ENCODE assay signal across 17 cellular contexts in the genomic region with DNA sequence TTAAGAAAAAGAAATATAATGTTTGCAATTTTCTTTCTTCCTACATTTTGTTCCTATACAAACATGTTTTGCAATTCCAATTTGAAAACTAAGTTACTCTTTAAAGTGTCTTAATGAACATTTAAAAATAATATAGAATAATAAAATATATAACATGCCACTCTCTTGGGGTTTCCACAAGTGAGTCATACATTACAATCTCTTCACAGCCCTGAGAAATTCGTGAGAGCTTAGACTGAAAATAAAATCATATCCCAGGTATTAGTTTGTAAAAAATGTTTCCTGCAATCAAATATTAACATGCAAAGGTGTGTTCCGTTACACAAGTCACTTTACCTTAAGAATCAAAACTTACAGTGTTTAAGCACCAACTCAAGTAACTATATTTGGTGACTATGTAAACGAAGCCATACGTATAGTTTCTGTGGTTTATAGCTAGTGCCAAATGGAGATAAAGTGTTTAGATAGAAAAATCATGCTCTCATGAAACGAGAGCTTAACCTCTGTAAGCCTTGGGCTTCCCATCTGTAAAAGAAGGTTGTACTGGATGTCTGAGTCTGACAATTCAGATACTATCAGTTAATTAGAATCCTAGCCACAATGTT.
A peak's percentile ranks its signal among the peaks of the same experiment; 100 is the strongest.
DNase-seq lines count a peak whose midpoint lies in the region; ATAC-seq, FAIRE-seq and TF ChIP-seq lines count a peak whose summit lies in the region.
"Had no signal": no experiment of that assay in that cellular context is flagged by ENCODE, and none has a peak within 500 bp of the region (broad histone marks: within the 10 kb centered on the region; RNA-seq: fewer than 3 reads in every experiment).

No MANE protein-coding gene starts in this region.

- no CpG with 5 or more reads among the region's 5 CpGs for WGBS in IMR-90 (ENCODE audit: extremely low coverage in 2 of 2, insufficient read length in 1 of 2), 2 experiments

- CTCF ChIA-PET in IMR-90 (lab: Yijun Ruan, JAX) (interaction anchor here (0.7 kb wide), 1 partner anchor 193 kb away, joined by 3 read pairs; no protein-coding TSS in a partner anchor), WTC11 (lab: Charles Lee) (interaction anchor here (1.5 kb wide), 1 partner anchor 96 kb away, joined by 4 read pairs; no protein-coding TSS in a partner anchor)

- no peak overlapping the region for H3K27ac Mint-ChIP-seq in WTC11
- H3K27ac Mint-ChIP-seq: activated T-cell treated with anti-CD3 and anti-CD28 coated beads, Interleukin-2, amount 50 U/mL, for 72 hours; IgD-negative memory B cell; memory B cell had no signal

- TF ChIP-seq CTCF in IMR-90 (conservative IDR thresholded peaks at IDR 0.05; ENCODE audit: low read depth, low read length) (no peak), keratinocyte (optimal IDR thresholded peaks at IDR 0.05 in 1 of 3, IDR thresholded peaks at IDR 0.05 in 1 of 3, conservative IDR thresholded peaks at IDR 0.05 in 1 of 3; ENCODE audit: extremely low read depth in 1 of 3, insufficient read depth in 2 of 3, low read length in 3 of 3) (no peak), WTC11 (IDR thresholded peaks at IDR 0.05) (no peak)

- no peak overlapping the region for H3K18ac ChIP-seq in IMR-90 (ENCODE audit: low read depth, low read length)

- no peaks in the 10 kb centered on the region for H3K79me2 ChIP-seq in keratinocyte (ENCODE audit: control insufficient read depth, insufficient read depth, low read length)

- H3K14ac ChIP-seq in IMR-90 (replicated peaks; ENCODE audit: low read depth, low read length), result no peak overlapping the region

- H3K9ac ChIP-seq in IMR-90 (ENCODE audit: low read depth, low read length) (no peak overlapping the region), keratinocyte (ENCODE audit: control insufficient read depth, extremely low read depth, insufficient read depth, low read length) (peak overlapping the region; percentile 44)
- H3K9ac ChIP-seq: BLaER1 had no signal

- DNase-seq in IMR-90 (peak; percentile 34), keratinocyte (ENCODE audit: low read depth, low spot score) (no peak), NCI-H2107 (lab: John Stamatoyannopoulos, UW) (no peak), WTC11 (ENCODE audit: low spot score) (no peak), NCI-H226 (no peak)
- DNase-seq in effector CD8-positive, alpha-beta T cell (lab: John Stamatoyannopoulos, UW), result no peak
- DNase-seq: activated CD4-positive, alpha-beta T cell treated with anti-CD3 and anti-CD28 coated beads for 48 hours; activated T-cell treated with anti-CD3 and anti-CD28 coated beads, Interleukin-2, amount 50 U/mL, for 72 hours; dermis blood vessel endothelial cell; NCI-H526; sigmoid colon; stomach had no signal

- peak; percentile 63 for FAIRE-seq in keratinocyte (lab: Jason Lieb, UNC)

- no peak overlapping the region for H3K23ac ChIP-seq in IMR-90 (ENCODE audit: low read depth, low read length)

- 0 out of 2 replicates have a peak, but pooled peaks cover 3% of the 10 kb centered on the region for H3K9me1 ChIP-seq in IMR-90 (ENCODE audit: insufficient read depth, low read length)
- no peaks in the 10 kb centered on the region for H3K9me1 ChIP-seq in keratinocyte (ENCODE audit: control insufficient read depth, extremely low read depth, insufficient read depth, low read length)

- H2AK9ac ChIP-seq in IMR-90 (replicated peaks; ENCODE audit: low read depth, low read length, poor library complexity), result no peak overlapping the region

- POLR2A ChIA-PET in IMR-90 (lab: Charles Lee; ENCODE audit: unreplicated experiment) (interaction anchor here (0.6 kb wide), 1 partner anchor 429 kb away, joined by 16 read pairs; no protein-coding TSS in a partner anchor), WTC11 (lab: Charles Lee) (no interaction called here)

- H4K8ac ChIP-seq in IMR-90 (ENCODE audit: low read depth in 2 of 2, low read length in 2 of 2), result no peak overlapping the region

- H3K4me2 ChIP-seq in IMR-90 (ENCODE audit: low read depth, low read length) (peak overlapping the region; percentile 20; the same call in 1 of the 2 replicates), keratinocyte (ENCODE audit: control insufficient read depth, extremely low read depth, insufficient read depth, low read depth, low read length) (peak overlapping the region; percentile 85)
- H3K4me2 ChIP-seq: BLaER1 had no signal

- no peaks in the 10 kb centered on the region for H3K36me3 Mint-ChIP-seq in WTC11
- H3K36me3 Mint-ChIP-seq: IgD-negative memory B cell, memory B cell had no signal

- dilution Hi-C loops in IMR-90 (cut with HindIII; ENCODE audit: low sequenced_read_pairs, unreplicated experiment), result no loop called here
- dilution Hi-C loops in keratinocyte (cut with MboI; ENCODE audit: extremely low pct_ligation_motif_present, low sequenced_read_pairs), result no loop called here

- H3K36me3 ChIP-seq in IMR-90 (ENCODE audit: control insufficient read depth, insufficient read depth, low read length), result no peaks in the 10 kb centered on the region
- H3K36me3 ChIP-seq in keratinocyte (ENCODE audit: control insufficient read depth in 2 of 2, extremely low read depth in 1 of 2, insufficient read depth in 2 of 2, low read length in 2 of 2), result no peaks in the 10 kb centered on the region
- H3K36me3 ChIP-seq: BLaER1, sigmoid colon, stomach had no signal

- no peaks in the 10 kb centered on the region for H3K4me1 Mint-ChIP-seq in WTC11
- H3K4me1 Mint-ChIP-seq: memory B cell had no signal

- no peak overlapping the region for H2BK15ac ChIP-seq in IMR-90 (ENCODE audit: low read depth, low read length)

- ATAC-seq in GM19351 (IDR thresholded peaks at IDR 0.05; ENCODE audit: unreplicated experiment) (peak; percentile 83), HG02678 (IDR thresholded peaks at IDR 0.05; ENCODE audit: unreplicated experiment) (peak; percentile 72), IMR-90 (ENCODE audit: low read depth) (peak; percentile 44; the same call in 1 of the 2 replicates), WTC11 (no peak)
- ATAC-seq: activated T-cell treated with anti-CD3 and anti-CD28 coated beads, Interleukin-2, amount 50 U/mL, for 72 hours had no signal

- no peak overlapping the region for H2AK5ac ChIP-seq in IMR-90 (ENCODE audit: low read depth, low read length)

- TF ChIP-seq POLR2A in IMR-90 (IDR thresholded peaks at IDR 0.05; ENCODE audit: low read depth, low read length), result no peak

- H4K91ac ChIP-seq in IMR-90 (ENCODE audit: insufficient read depth, low read depth, low read length), result no peak overlapping the region

- no TSS peak for BruUV-seq in IMR-90 (replicated peaks; lab: Mats Ljungman, UMichigan)

- intact Hi-C loops in IMR-90 (cut with micrococcal nuclease), result no loop called here

- TF ChIP-seq RAD21 in IMR-90 (IDR thresholded peaks at IDR 0.05; ENCODE audit: low read length), result no peak

- H3K27ac ChIP-seq in IMR-90 (ENCODE audit: insufficient read depth, low read length), result no peak overlapping the region
- peak overlapping the region; percentile 81 for H3K27ac ChIP-seq in keratinocyte (ENCODE audit: control insufficient read depth, insufficient read depth, low read length)
- H3K27ac ChIP-seq: BLaER1, sigmoid colon, stomach had no signal

- H2BK20ac ChIP-seq in IMR-90 (ENCODE audit: low read depth, low read length), result no peak overlapping the region

- no peaks in the 10 kb centered on the region for H3K27me3 ChIP-seq in IMR-90 (ENCODE audit: control insufficient read depth, insufficient read depth, low read length)
- no peaks in the 10 kb centered on the region for H3K27me3 ChIP-seq in keratinocyte (ENCODE audit: control insufficient read depth, extremely low read depth, insufficient read depth, low read length)
- H3K27me3 ChIP-seq: BLaER1, sigmoid colon, stomach had no signal

- H3K4ac ChIP-seq in IMR-90 (ENCODE audit: low read depth, low read length), result no peak overlapping the region

- H4K5ac ChIP-seq in IMR-90 (ENCODE audit: low read depth, low read length), result no peak overlapping the region

- H2BK5ac ChIP-seq in IMR-90 (ENCODE audit: low read depth, low read length, poor library complexity, severe bottlenecking), result no peak overlapping the region

- in situ Hi-C loops in IMR-90 (cut with MboI; ENCODE audit: low sequenced_read_pairs), result no loop called here

- H3K9me3 Mint-ChIP-seq in WTC11, result no peaks in the 10 kb centered on the region

- H3K56ac ChIP-seq in IMR-90 (ENCODE audit: extremely low read depth, insufficient read depth, low read length), result no peak overlapping the region

- no peaks in the 10 kb centered on the region for H4K20me1 ChIP-seq in IMR-90 (ENCODE audit: insufficient read depth, low read length)
- H4K20me1 ChIP-seq in keratinocyte (ENCODE audit: control insufficient read depth, extremely low read depth, insufficient read depth, low read length), result no peaks in the 10 kb centered on the region
- H4K20me1 ChIP-seq: BLaER1 had no signal

- H3K27me3 Mint-ChIP-seq in WTC11 (ENCODE audit: low read depth), result no peaks in the 10 kb centered on the region
- H3K27me3 Mint-ChIP-seq: memory B cell had no signal

- H2AFZ ChIP-seq in IMR-90 (replicated peaks; ENCODE audit: low read length, poor library complexity), result no peak overlapping the region
- H2AFZ ChIP-seq in keratinocyte (ENCODE audit: control insufficient read depth, low read length), result peak overlapping the region; percentile 90

- H3K9me3 ChIP-seq in IMR-90 (ENCODE audit: control insufficient read depth, insufficient read depth, low read length) (no peaks in the 10 kb centered on the region), keratinocyte (ENCODE audit: control insufficient read depth, low read depth, low read length) (no peaks in the 10 kb centered on the region)
- H3K9me3 ChIP-seq: BLaER1, sigmoid colon, stomach had no signal

- no peak overlapping the region for H3K4me3 Mint-ChIP-seq in WTC11
- H3K4me3 Mint-ChIP-seq: activated T-cell treated with anti-CD3 and anti-CD28 coated beads, Interleukin-2, amount 50 U/mL, for 72 hours; IgD-negative memory B cell; memory B cell had no signal

- H2BK120ac ChIP-seq in IMR-90 (ENCODE audit: low read depth, low read length), result no peak overlapping the region

- H3K4me3 ChIP-seq in IMR-90 (ENCODE audit: insufficient read depth, low read depth, low read length) (no peak overlapping the region), keratinocyte (ENCODE audit: control insufficient read depth in 2 of 3, extremely low read depth in 1 of 3, insufficient read depth in 2 of 3, low read depth in 1 of 3, low read length in 3 of 3) (peak overlapping the region; percentile 29 to 46 (median 37))
- H3K4me3 ChIP-seq: BLaER1, sigmoid colon, stomach had no signal

- H3K79me1 ChIP-seq in IMR-90 (ENCODE audit: low read depth in 1 of 2, low read length in 2 of 2), result no peaks in the 10 kb centered on the region

- H3K4me1 ChIP-seq in IMR-90 (ENCODE audit: control insufficient read depth, insufficient read depth, low read length) (no peaks in the 10 kb centered on the region), keratinocyte (ENCODE audit: control insufficient read depth, extremely low read depth, insufficient read depth, low read length) (peaks cover 14% of the 10 kb centered on the region)
- H3K4me1 ChIP-seq: BLaER1, sigmoid colon, stomach had no signal

TF ChIP-seq in IMR-90, 13 proteins besides CTCF, POLR2A, EP300 and RAD21 (continues in another document):
- TF ChIP-seq BHLHE40 (IDR thresholded peaks at IDR 0.05; ENCODE audit: low read depth, low read length) (no peak), FOS (IDR thresholded peaks at IDR 0.05; ENCODE audit: low read depth, low read length) (no peak)

TF ChIP-seq in WTC11, 78 proteins besides CTCF, POLR2A, EP300 and RAD21 (continues in another document):
- TF ChIP-seq ZNF416 (CRISPR knock-in tag; IDR thresholded peaks at IDR 0.05) (no peak), GRHL2 (CRISPR knock-in tag; IDR thresholded peaks at IDR 0.05; ENCODE audit: insufficient replicate concordance, severe bottlenecking) (no peak)
